ENCODE assay signal across 6 cellular contexts in the genomic region with DNA sequence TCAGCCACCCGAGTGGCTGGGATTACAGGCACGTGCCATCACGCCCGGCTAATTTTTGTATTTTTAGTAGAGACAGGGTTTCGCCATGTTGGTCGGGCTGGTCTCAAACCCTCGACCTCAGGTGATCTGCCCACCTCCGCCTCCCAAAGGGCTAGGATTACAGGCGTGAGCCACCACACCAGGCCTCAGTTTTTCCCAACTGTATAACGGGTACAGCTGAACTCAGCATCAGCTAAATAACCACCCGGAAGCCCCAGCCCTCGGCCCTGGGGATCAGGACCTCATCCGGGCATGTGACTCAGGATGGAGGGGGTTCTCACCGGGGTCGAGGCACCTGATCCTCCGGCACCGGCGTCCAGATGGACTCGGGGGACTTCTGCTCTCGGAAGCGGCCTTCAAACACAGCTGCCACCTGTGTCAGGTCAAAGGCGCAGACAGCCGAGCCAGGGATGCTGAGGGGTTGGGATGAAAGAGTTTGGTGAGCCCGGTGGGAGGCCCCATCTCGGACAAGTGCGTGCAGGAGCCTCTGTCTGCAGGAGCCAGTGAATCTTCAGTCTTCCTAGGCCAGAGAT. TPM values are rescaled to one million over a fixed set of nuclear protein-coding genes. Genes with fewer than 3 reads are reported as not detected.
"Had no signal": no experiment of that assay in that cellular context is flagged by ENCODE, and none has a peak within 500 bp of the region (broad histone marks: within the 10 kb centered on the region; RNA-seq: fewer than 3 reads in every experiment).

No MANE protein-coding gene starts in this region.

- ATAC-seq: GM23338 had no signal

- H3K4me1 Mint-ChIP-seq: GM23338, H9 had no signal

- H3K27ac Mint-ChIP-seq: GM23338 had no signal

- DNase-seq: H9, HCEC 1CT, IMR-90, KBM-7 had no signal

- H3K9me3 Mint-ChIP-seq: GM23338, H9 had no signal

- H3K4me3 Mint-ChIP-seq: GM23338, H9 had no signal

RNA-seq across cellular contexts. Expression of a gene that starts 10.7 kb away (rescaled TPM):
- total RNA-seq: HT1080, IMR-90 had no signal

RNA-seq across cellular contexts. Expression of a gene that starts 15.5 kb away (rescaled TPM):
- total RNA-seq: HT1080, IMR-90 had no signal
